ENCODE assay signal across 1 cellular context in genomic region chr16:71896688-71897368, GRCh38.
TF ChIP-seq lines count a peak whose summit lies in the region.

No MANE protein-coding gene starts in this region.

TF ChIP-seq in H1, 55 proteins besides CTCF, POLR2A, EP300 and RAD21:
- TF ChIP-seq SIRT6 (IDR thresholded peaks at IDR 0.05; ENCODE audit: low read length) (no peak), NRF1 (IDR thresholded peaks at IDR 0.05; ENCODE audit: low read depth, low read length) (no peak), SIX5 (IDR thresholded peaks at IDR 0.05; ENCODE audit: low read depth, low read length) (no peak), SP2 (IDR thresholded peaks at IDR 0.05; ENCODE audit: low read length) (no peak)
